Comparison of ENCODE assay signal across 1 cellular context in genomic region chr4:109559983-109560686, GRCh38.
A peak's percentile ranks its signal among the peaks of the same experiment; 100 is the strongest.
TF ChIP-seq lines count a peak whose summit lies in the region.

A gene with protein sequence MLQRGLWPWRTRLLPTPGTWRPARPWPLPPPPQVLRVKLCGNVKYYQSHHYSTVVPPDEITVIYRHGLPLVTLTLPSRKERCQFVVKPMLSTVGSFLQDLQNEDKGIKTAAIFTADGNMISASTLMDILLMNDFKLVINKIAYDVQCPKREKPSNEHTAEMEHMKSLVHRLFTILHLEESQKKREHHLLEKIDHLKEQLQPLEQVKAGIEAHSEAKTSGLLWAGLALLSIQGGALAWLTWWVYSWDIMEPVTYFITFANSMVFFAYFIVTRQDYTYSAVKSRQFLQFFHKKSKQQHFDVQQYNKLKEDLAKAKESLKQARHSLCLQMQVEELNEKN (plus strand): TSS chr4:109560246. CDS start chr4:109560338, 92 bp downstream.

TF ChIP-seq in HEK293, 187 proteins besides CTCF, POLR2A, EP300 and RAD21 (continued from another document):
- no peak for TF ChIP-seq ZNF138 (tag by site-specific recombination; IDR thresholded peaks at IDR 0.05; ENCODE audit: borderline replicate concordance)
- TF ChIP-seq ZBTB17 (tag by site-specific recombination; IDR thresholded peaks at IDR 0.05) = peak; percentile 87
- TF ChIP-seq, protein P1, sequence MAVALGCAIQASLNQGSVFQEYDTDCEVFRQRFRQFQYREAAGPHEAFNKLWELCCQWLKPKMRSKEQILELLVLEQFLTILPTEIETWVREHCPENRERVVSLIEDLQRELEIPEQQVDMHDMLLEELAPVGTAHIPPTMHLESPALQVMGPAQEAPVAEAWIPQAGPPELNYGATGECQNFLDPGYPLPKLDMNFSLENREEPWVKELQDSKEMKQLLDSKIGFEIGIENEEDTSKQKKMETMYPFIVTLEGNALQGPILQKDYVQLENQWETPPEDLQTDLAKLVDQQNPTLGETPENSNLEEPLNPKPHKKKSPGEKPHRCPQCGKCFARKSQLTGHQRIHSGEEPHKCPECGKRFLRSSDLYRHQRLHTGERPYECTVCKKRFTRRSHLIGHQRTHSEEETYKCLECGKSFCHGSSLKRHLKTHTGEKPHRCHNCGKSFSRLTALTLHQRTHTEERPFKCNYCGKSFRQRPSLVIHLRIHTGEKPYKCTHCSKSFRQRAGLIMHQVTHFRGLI (tag by site-specific recombination; IDR thresholded peaks at IDR 0.05) = peak; percentile 9; the same call in 1 of the 2 replicates
- no peak for TF ChIP-seq ZNF266 (tag by site-specific recombination; IDR thresholded peaks at IDR 0.05; ENCODE audit: low read depth)
- TF ChIP-seq PATZ1 (tag by site-specific recombination; IDR thresholded peaks at IDR 0.05) = 0 out of 2 replicates have a peak, but pooled peaks have one; percentile 32
- peak; percentile 58 for TF ChIP-seq SCRT2 (tag by site-specific recombination; IDR thresholded peaks at IDR 0.05)
- peak; percentile 63; the same call in 1 of the 2 replicates for TF ChIP-seq KLF8 (tag by site-specific recombination; IDR thresholded peaks at IDR 0.05)
- TF ChIP-seq, protein P2, sequence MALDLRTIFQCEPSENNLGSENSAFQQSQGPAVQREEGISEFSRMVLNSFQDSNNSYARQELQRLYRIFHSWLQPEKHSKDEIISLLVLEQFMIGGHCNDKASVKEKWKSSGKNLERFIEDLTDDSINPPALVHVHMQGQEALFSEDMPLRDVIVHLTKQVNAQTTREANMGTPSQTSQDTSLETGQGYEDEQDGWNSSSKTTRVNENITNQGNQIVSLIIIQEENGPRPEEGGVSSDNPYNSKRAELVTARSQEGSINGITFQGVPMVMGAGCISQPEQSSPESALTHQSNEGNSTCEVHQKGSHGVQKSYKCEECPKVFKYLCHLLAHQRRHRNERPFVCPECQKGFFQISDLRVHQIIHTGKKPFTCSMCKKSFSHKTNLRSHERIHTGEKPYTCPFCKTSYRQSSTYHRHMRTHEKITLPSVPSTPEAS (tag by site-specific recombination; IDR thresholded peaks at IDR 0.05) = 0 out of 2 replicates have a peak, but pooled peaks have one; percentile 12
- peak; percentile 95 for TF ChIP-seq KLF10 (tag by site-specific recombination; IDR thresholded peaks at IDR 0.05)
- 0 out of 2 replicates have a peak, but pooled peaks have one; percentile 30 for TF ChIP-seq ZNF596 (tag by site-specific recombination; IDR thresholded peaks at IDR 0.05)
- TF ChIP-seq, protein P3, sequence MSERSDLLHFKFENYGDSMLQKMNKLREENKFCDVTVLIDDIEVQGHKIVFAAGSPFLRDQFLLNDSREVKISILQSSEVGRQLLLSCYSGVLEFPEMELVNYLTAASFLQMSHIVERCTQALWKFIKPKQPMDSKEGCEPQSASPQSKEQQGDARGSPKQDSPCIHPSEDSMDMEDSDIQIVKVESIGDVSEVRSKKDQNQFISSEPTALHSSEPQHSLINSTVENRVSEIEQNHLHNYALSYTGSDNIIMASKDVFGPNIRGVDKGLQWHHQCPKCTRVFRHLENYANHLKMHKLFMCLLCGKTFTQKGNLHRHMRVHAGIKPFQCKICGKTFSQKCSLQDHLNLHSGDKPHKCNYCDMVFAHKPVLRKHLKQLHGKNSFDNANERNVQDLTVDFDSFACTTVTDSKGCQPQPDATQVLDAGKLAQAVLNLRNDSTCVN (tag by site-specific recombination; optimal IDR thresholded peaks at IDR 0.05) = peak; percentile 82
- peak; percentile 70 for TF ChIP-seq SP2 (tag by site-specific recombination; IDR thresholded peaks at IDR 0.05)
- peak; percentile 83 for TF ChIP-seq ZBTB11 (tag by site-specific recombination; conservative IDR thresholded peaks at IDR 0.05; ENCODE audit: low read depth)
- peak; percentile 47 for TF ChIP-seq ZNF660 (tag by site-specific recombination; IDR thresholded peaks at IDR 0.05)
- TF ChIP-seq HIC1 (tag by site-specific recombination; IDR thresholded peaks at IDR 0.05) = no peak
- TF ChIP-seq ZNF398 (tag by site-specific recombination; IDR thresholded peaks at IDR 0.05) = peak; percentile 22; the same call in 1 of the 2 replicates
- TF ChIP-seq ZBTB6 (tag by site-specific recombination; IDR thresholded peaks at IDR 0.05) = peak; percentile 93
- TF ChIP-seq ZNF157 (tag by site-specific recombination; IDR thresholded peaks at IDR 0.05) = no peak
- TF ChIP-seq ZSCAN30 (tag by site-specific recombination; IDR thresholded peaks at IDR 0.05) = peak; percentile 81; the same call in 1 of the 2 replicates
- TF ChIP-seq, protein P4, sequence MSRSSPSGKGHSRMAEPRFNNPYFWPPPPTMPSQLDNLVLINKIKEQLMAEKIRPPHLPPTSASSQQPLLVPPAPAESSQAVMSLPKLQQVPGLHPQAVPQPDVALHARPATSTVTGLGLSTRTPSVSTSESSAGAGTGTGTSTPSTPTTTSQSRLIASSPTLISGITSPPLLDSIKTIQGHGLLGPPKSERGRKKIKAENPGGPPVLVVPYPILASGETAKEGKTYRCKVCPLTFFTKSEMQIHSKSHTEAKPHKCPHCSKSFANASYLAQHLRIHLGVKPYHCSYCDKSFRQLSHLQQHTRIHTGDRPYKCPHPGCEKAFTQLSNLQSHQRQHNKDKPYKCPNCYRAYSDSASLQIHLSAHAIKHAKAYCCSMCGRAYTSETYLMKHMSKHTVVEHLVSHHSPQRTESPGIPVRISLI (tag by site-specific recombination; IDR thresholded peaks at IDR 0.05) = peak; percentile 97
- TF ChIP-seq ZNF146 (tag by site-specific recombination; IDR thresholded peaks at IDR 0.05) = no peak
- peak; percentile 50 for TF ChIP-seq KLF1 (tag by site-specific recombination; IDR thresholded peaks at IDR 0.05)
- TF ChIP-seq ZNF335 (tag by site-specific recombination; conservative IDR thresholded peaks at IDR 0.05) = peak; percentile 76
- TF ChIP-seq, protein P5, sequence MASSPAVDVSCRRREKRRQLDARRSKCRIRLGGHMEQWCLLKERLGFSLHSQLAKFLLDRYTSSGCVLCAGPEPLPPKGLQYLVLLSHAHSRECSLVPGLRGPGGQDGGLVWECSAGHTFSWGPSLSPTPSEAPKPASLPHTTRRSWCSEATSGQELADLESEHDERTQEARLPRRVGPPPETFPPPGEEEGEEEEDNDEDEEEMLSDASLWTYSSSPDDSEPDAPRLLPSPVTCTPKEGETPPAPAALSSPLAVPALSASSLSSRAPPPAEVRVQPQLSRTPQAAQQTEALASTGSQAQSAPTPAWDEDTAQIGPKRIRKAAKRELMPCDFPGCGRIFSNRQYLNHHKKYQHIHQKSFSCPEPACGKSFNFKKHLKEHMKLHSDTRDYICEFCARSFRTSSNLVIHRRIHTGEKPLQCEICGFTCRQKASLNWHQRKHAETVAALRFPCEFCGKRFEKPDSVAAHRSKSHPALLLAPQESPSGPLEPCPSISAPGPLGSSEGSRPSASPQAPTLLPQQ (tag by site-specific recombination; IDR thresholded peaks at IDR 0.05) = peak; percentile 59; the same call in 1 of the 2 replicates
- 0 out of 2 replicates have a peak, but pooled peaks have one; percentile 22 for TF ChIP-seq ZNF184 (tag by site-specific recombination; IDR thresholded peaks at IDR 0.05)
- TF ChIP-seq ZXDB (tag by site-specific recombination; IDR thresholded peaks at IDR 0.05) = peak; percentile 67; the same call in 1 of the 2 replicates
- TF ChIP-seq KLF7 (tag by site-specific recombination; IDR thresholded peaks at IDR 0.05; ENCODE audit: borderline replicate concordance) = peak; percentile 38; the same call in 1 of the 2 replicates
- TF ChIP-seq ZNF311 (tag by site-specific recombination; IDR thresholded peaks at IDR 0.05; ENCODE audit: borderline replicate concordance) = no peak
- peak; percentile 67; the same call in 1 of the 2 replicates for TF ChIP-seq ZNF610 (tag by site-specific recombination; IDR thresholded peaks at IDR 0.05; ENCODE audit: borderline replicate concordance)
- TF ChIP-seq ZBTB20 (tag by site-specific recombination; IDR thresholded peaks at IDR 0.05) = peak; percentile 16; the same call in 1 of the 2 replicates
- peak; percentile 93 for TF ChIP-seq ZBTB8A (tag by site-specific recombination; IDR thresholded peaks at IDR 0.05)
- TF ChIP-seq GLIS2 (tag by site-specific recombination; IDR thresholded peaks at IDR 0.05) = peak; percentile 40; the same call in 1 of the 2 replicates
- peak; percentile 68 for TF ChIP-seq ZNF561 (tag by site-specific recombination; IDR thresholded peaks at IDR 0.05; ENCODE audit: borderline replicate concordance)
- peak; percentile 40 for TF ChIP-seq OSR2 (tag by site-specific recombination; IDR thresholded peaks at IDR 0.05)
- peak; percentile 59; the same call in 1 of the 2 replicates for TF ChIP-seq ZEB2 (tag by site-specific recombination; IDR thresholded peaks at IDR 0.05)
